ENCODE assay signal across 18 cellular contexts in genomic region chr18:60585670-60586069, GRCh38.
DNase-seq lines count a peak whose midpoint lies in the region; ATAC-seq and TF ChIP-seq lines count a peak whose summit lies in the region.
"Had no signal": no experiment of that assay in that cellular context is flagged by ENCODE, and none has a peak within 500 bp of the region (broad histone marks: within the 10 kb centered on the region; RNA-seq: fewer than 3 reads in every experiment).

No MANE protein-coding gene starts in this region.

- no peaks in the 10 kb centered on the region for H3K4me1 Mint-ChIP-seq in activated naive CD8-positive, alpha-beta T cell treated with anti-CD3 and anti-CD28 coated beads for 36 hours
- H3K4me1 Mint-ChIP-seq: B cell; CD4-positive, alpha-beta memory T cell; T-cell had no signal

- H3K9ac ChIP-seq in KMS-11 (no peak overlapping the region), mesenchymal stem cell (ENCODE audit: low read length) (no peak overlapping the region)
- H3K9ac ChIP-seq: SK-N-SH had no signal

- H3K27me3 ChIP-seq in KMS-11 (ENCODE audit: insufficient read depth, low read depth) (no peaks in the 10 kb centered on the region), mesenchymal stem cell (ENCODE audit: control insufficient read depth in 1 of 2, insufficient read depth in 1 of 2, low read length in 2 of 2) (no peaks in the 10 kb centered on the region)

- H2BK15ac ChIP-seq in mesenchymal stem cell (ENCODE audit: low read depth, poor library complexity, severe bottlenecking): no peak overlapping the region

- TF ChIP-seq CTCF in KMS-11 (conservative IDR thresholded peaks at IDR 0.05; ENCODE audit: low read depth, low read length): no peak

- no peak overlapping the region for H2BK120ac ChIP-seq in mesenchymal stem cell (ENCODE audit: low read depth, low read length)

- H3K9me3 ChIP-seq in mesenchymal stem cell (ENCODE audit: control insufficient read depth, low read length): no peaks in the 10 kb centered on the region
- H3K9me3 ChIP-seq: SK-N-SH had no signal

- H2BK5ac ChIP-seq in mesenchymal stem cell (ENCODE audit: low read depth, low read length, poor library complexity, severe bottlenecking): peak overlapping the region; percentile 57

- H3K4me3 Mint-ChIP-seq in activated naive CD8-positive, alpha-beta T cell treated with anti-CD3 and anti-CD28 coated beads for 36 hours: no peak overlapping the region
- H3K4me3 Mint-ChIP-seq: B cell; CD4-positive, alpha-beta memory T cell; T-cell had no signal

- DNase-seq in mesenchymal stem cell (no peak), NCI-H524 (lab: John Stamatoyannopoulos, UW) (no peak), CD1c-positive myeloid dendritic cell (ENCODE audit: extremely low spot score) (no peak)
- DNase-seq in activated naive CD8-positive, alpha-beta T cell treated with anti-CD3 and anti-CD28 coated beads for 36 hours: no peak
- DNase-seq: Calu3; CD4-positive, alpha-beta memory T cell; DMS79; NCI-H1048; NCI-H345; NCI-H526 treated with DMSO at 0.1 percent for 48 hours; SHP77; SK-N-SH; T-cell; T-helper 9 cell had no signal

- H2AK5ac ChIP-seq in mesenchymal stem cell (ENCODE audit: low read length, severe bottlenecking): no peak overlapping the region

- no peak overlapping the region for H3K14ac ChIP-seq in mesenchymal stem cell (ENCODE audit: low read length in 2 of 2)

- H3K4me3 ChIP-seq in KMS-11 (IDR thresholded peaks at IDR 0.05; ENCODE audit: insufficient read depth, low read depth, low read length): no peak overlapping the region
- no peak overlapping the region for H3K4me3 ChIP-seq in mesenchymal stem cell (ENCODE audit: insufficient read depth in 1 of 2, low read depth in 1 of 2, low read length in 2 of 2)

- H3K4me2 ChIP-seq in KMS-11: peak overlapping the region; percentile 10; the same call in 1 of the 2 replicates
- H3K4me2 ChIP-seq in mesenchymal stem cell (ENCODE audit: low read length, poor library complexity, severe bottlenecking): no peak overlapping the region
- H3K4me2 ChIP-seq: SK-N-SH had no signal

- ATAC-seq in GM18861 (IDR thresholded peaks at IDR 0.05; ENCODE audit: unreplicated experiment) (peak; percentile 84), GM19467 (IDR thresholded peaks at IDR 0.05; ENCODE audit: unreplicated experiment) (peak; percentile 56)
- ATAC-seq: T-cell had no signal

- no peak overlapping the region for H3K23ac ChIP-seq in mesenchymal stem cell (ENCODE audit: low read length in 2 of 2)

- no peak overlapping the region for H3K27ac Mint-ChIP-seq in activated naive CD8-positive, alpha-beta T cell treated with anti-CD3 and anti-CD28 coated beads for 36 hours
- H3K27ac Mint-ChIP-seq: B cell; CD4-positive, alpha-beta memory T cell; T-cell had no signal

- no peaks in the 10 kb centered on the region for H3K36me3 Mint-ChIP-seq in activated naive CD8-positive, alpha-beta T cell treated with anti-CD3 and anti-CD28 coated beads for 36 hours
- H3K36me3 Mint-ChIP-seq: CD4-positive, alpha-beta memory T cell; T-cell had no signal

- H3K79me1 ChIP-seq in mesenchymal stem cell (replicated peaks; ENCODE audit: low read length, poor library complexity, severe bottlenecking): no peaks in the 10 kb centered on the region

- H2AFZ ChIP-seq in KMS-11 (ENCODE audit: low read depth) (no peak overlapping the region), mesenchymal stem cell (ENCODE audit: low read depth, low read length) (no peak overlapping the region)

- no peak overlapping the region for H4K8ac ChIP-seq in mesenchymal stem cell (ENCODE audit: low read length)

- H3K4me1 ChIP-seq in KMS-11 (ENCODE audit: low read depth, poor library complexity, severe bottlenecking) (peaks cover 18% of the 10 kb centered on the region), mesenchymal stem cell (ENCODE audit: control insufficient read depth, insufficient read depth, low read depth, low read length) (no peaks in the 10 kb centered on the region)

- no peak overlapping the region for H2BK12ac ChIP-seq in mesenchymal stem cell (ENCODE audit: low read length in 2 of 2)

- H3K79me2 ChIP-seq in KMS-11 (ENCODE audit: insufficient read depth, low read depth): no peaks in the 10 kb centered on the region

- H3K27ac ChIP-seq in KMS-11 (no peak overlapping the region), mesenchymal stem cell (ENCODE audit: low read length, poor library complexity, severe bottlenecking) (no peak overlapping the region)

- H3K9me3 Mint-ChIP-seq in activated naive CD8-positive, alpha-beta T cell treated with anti-CD3 and anti-CD28 coated beads for 36 hours: peaks cover 10% of the 10 kb centered on the region

- H3K18ac ChIP-seq in mesenchymal stem cell (ENCODE audit: low read depth in 1 of 2, low read length in 2 of 2): no peak overlapping the region

- no peaks in the 10 kb centered on the region for H3K27me3 Mint-ChIP-seq in activated naive CD8-positive, alpha-beta T cell treated with anti-CD3 and anti-CD28 coated beads for 36 hours
- H3K27me3 Mint-ChIP-seq: B cell; CD4-positive, alpha-beta memory T cell; T-cell had no signal

- H4K91ac ChIP-seq in mesenchymal stem cell (ENCODE audit: low read length): no peak overlapping the region

- H3K4ac ChIP-seq in mesenchymal stem cell (ENCODE audit: low read depth in 1 of 2, low read length in 2 of 2): no peak overlapping the region

- H3K36me3 ChIP-seq in KMS-11 (ENCODE audit: insufficient read depth) (no peaks in the 10 kb centered on the region), mesenchymal stem cell (ENCODE audit: control insufficient read depth in 1 of 2, insufficient read depth in 2 of 2, low read depth in 1 of 2, low read length in 2 of 2) (no peaks in the 10 kb centered on the region)

- no peaks in the 10 kb centered on the region for H4K20me1 ChIP-seq in KMS-11 (ENCODE audit: insufficient read depth)
